ENCODE assay signal across 8 cellular contexts in genomic region chr7:131327626-131328386, GRCh38. TPM values are rescaled to one million over a fixed set of nuclear protein-coding genes. Genes with fewer than 3 reads are reported as not detected.
DNase-seq lines count a peak whose midpoint lies in the region; ATAC-seq and TF ChIP-seq lines count a peak whose summit lies in the region.

Gene MKLN1, plus strand, starts transcription at chr7:131327876. Its CDS starts 24 bp downstream, at chr7:131327900.

- no peaks in the 10 kb centered on the region for H3K36me3 ChIP-seq in lung (ENCODE audit: control insufficient read depth in 2 of 2, insufficient read depth in 2 of 2, low read length in 2 of 2)

- peak within 1 kb of the TSS; percentile 95 for H3K27ac Mint-ChIP-seq in activated CD8-positive, alpha-beta T cell treated with anti-CD3 and anti-CD28 coated beads for 36 hours

- H3K4me3 ChIP-seq in lung: peak within 1 kb of the TSS; percentile 95

- CTCF ChIA-PET in activated CD8-positive, alpha-beta T cell treated with anti-CD3 and anti-CD28 coated beads for 36 hours (lab: Charles Lee): interaction anchor here (1.7 kb wide), 1 partner anchor 10 kb away, joined by 4 read pairs; no protein-coding TSS in a partner anchor

- 0 to 1% methylated on average over 50 to 70 of the region's 70 CpGs for WGBS in lung, 2 donors

- H3K27ac ChIP-seq in lung (ENCODE audit: low read depth in 1 of 2, low read length in 1 of 2): peak within 1 kb of the TSS; percentile 97 to 99

- H3K4me3 Mint-ChIP-seq in activated CD8-positive, alpha-beta T cell treated with anti-CD3 and anti-CD28 coated beads for 36 hours: peak within 1 kb of the TSS; percentile 99

- no peaks in the 10 kb centered on the region for H3K9me3 Mint-ChIP-seq in activated CD8-positive, alpha-beta T cell treated with anti-CD3 and anti-CD28 coated beads for 36 hours

- TF ChIP-seq CTCF in activated CD8-positive, alpha-beta T cell treated with anti-CD3 and anti-CD28 coated beads for 36 hours (IDR thresholded peaks at IDR 0.05): no peak
- no peak for TF ChIP-seq CTCF in lung (IDR thresholded peaks at IDR 0.05; ENCODE audit: control extremely low read depth, extremely low read depth)

- H3K4me1 ChIP-seq in lung (ENCODE audit: control insufficient read depth in 2 of 2, insufficient read depth in 2 of 2, low read length in 2 of 2): peaks cover 1 to 11% of the 10 kb centered on the region in 2 donors

- no peaks in the 10 kb centered on the region for H3K27me3 Mint-ChIP-seq in activated CD8-positive, alpha-beta T cell treated with anti-CD3 and anti-CD28 coated beads for 36 hours

- peak; percentile 93 for DNase-seq in CD1c-positive myeloid dendritic cell (ENCODE audit: extremely low spot score)
- peak; percentile 84 for DNase-seq in NCI-H774 (lab: John Stamatoyannopoulos, UW)
- peak; percentile 95 for DNase-seq in activated CD8-positive, alpha-beta T cell treated with anti-CD3 and anti-CD28 coated beads for 36 hours
- peak; percentile 94 for DNase-seq in ecto neural progenitor cell (ENCODE audit: low spot score)
- peak; percentile 92 for DNase-seq in lung (ENCODE audit: low spot score)
- peak; percentile 81 to 91 (median 85) for DNase-seq in stimulated activated CD4-positive, alpha-beta T cell treated with anti-CD3 and anti-CD28 coated beads, TNF-alpha, amount 100 ng/mL, for 24 hours (ENCODE audit: low read depth in 3 of 3)

- POLR2A ChIA-PET in activated CD8-positive, alpha-beta T cell treated with anti-CD3 and anti-CD28 coated beads for 36 hours (lab: Charles Lee): interaction anchor here (0.6 to 3.3 kb wide), 9 partner anchors 10 to 221 kb away, joined by 3 to 11 read pairs (median 3); no protein-coding TSS in a partner anchor

- H3K9me3 ChIP-seq in lung (ENCODE audit: control insufficient read depth in 2 of 2, insufficient read depth in 1 of 2, low read length in 1 of 2): no peaks in the 10 kb centered on the region

- no peaks in the 10 kb centered on the region for H3K27me3 ChIP-seq in lung (ENCODE audit: control insufficient read depth, insufficient read depth)

- peaks cover 6% of the 10 kb centered on the region for H3K36me3 Mint-ChIP-seq in activated CD8-positive, alpha-beta T cell treated with anti-CD3 and anti-CD28 coated beads for 36 hours (ENCODE audit: low read depth)

- ATAC-seq in GM19372 (IDR thresholded peaks at IDR 0.05; ENCODE audit: low read depth, unreplicated experiment) (peak; percentile 93), HG03521 (IDR thresholded peaks at IDR 0.05; ENCODE audit: unreplicated experiment) (peak; percentile 91), lung (ENCODE audit: insufficient read depth, low FRiP score) (peak; percentile 99)
- ATAC-seq in activated CD8-positive, alpha-beta T cell treated with anti-CD3 and anti-CD28 coated beads for 36 hours: peak; percentile 96

- peaks cover 47% of the 10 kb centered on the region for H3K4me1 Mint-ChIP-seq in activated CD8-positive, alpha-beta T cell treated with anti-CD3 and anti-CD28 coated beads for 36 hours (ENCODE audit: low read depth)

- intact Hi-C loops in activated CD8-positive, alpha-beta T cell treated with anti-CD3 and anti-CD28 coated beads for 36 hours (cut with micrococcal nuclease): loop anchor here (5.0 to 10.0 kb wide), 3 partner anchors 91 to 253 kb away; no protein-coding TSS in a partner anchor

RNA-seq across cellular contexts. Expression of gene MKLN1, which starts in this region (rescaled TPM):
- 10 to 100 TPM; 38.5 TPM for total RNA-seq in activated CD8-positive, alpha-beta T cell treated with anti-CD3 and anti-CD28 coated beads for 36 hours
- 100 to 1,000 TPM in 1 of 2 donors, 10 to 100 TPM in 1; 42.7 to 135 TPM for total RNA-seq in lung
- polyA plus RNA-seq in lung: 10 to 100 TPM; 11.6 to 12.0 TPM

Comparison
In these comparisons a context has a peak if more than half of its experiments do, and no peak if none do; other contexts are left out.
1. Peak in every context shown above with its lines: DNase-seq, ATAC-seq, H3K4me3 ChIP-seq and H3K27ac ChIP-seq.